In the genomic region with DNA sequence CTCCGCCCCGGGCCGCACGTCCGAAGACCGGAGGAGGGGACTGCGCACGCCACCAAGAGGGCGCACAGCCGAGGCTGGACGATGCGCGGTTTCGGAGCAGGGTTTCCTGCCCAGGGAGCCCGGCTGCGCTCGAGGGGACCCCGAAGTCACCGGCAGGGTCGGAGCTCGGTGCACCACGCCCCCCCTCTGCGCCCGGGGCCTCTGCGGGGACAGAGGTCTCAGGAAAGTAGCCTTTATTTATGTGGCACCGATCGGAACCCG, we compare ENCODE assay signal across 8 cellular contexts.
A peak's percentile ranks its signal among the peaks of the same experiment; 100 is the strongest.
DNase-seq lines count a peak whose midpoint lies in the region; ATAC-seq and TF ChIP-seq lines count a peak whose summit lies in the region.

No MANE protein-coding gene starts in this region.

- peak; percentile 7 for ATAC-seq in HG03103 (IDR thresholded peaks at IDR 0.05; ENCODE audit: low read depth, unreplicated experiment)

- H3K4me1 ChIP-seq in mucosa of stomach (ENCODE audit: control insufficient read depth, insufficient read depth, low read length) = no peaks in the 10 kb centered on the region
- peaks cover 0 to 25% (median 12%) of the 10 kb centered on the region in 4 donors for H3K4me1 ChIP-seq in tibial nerve

- in situ Hi-C loops in G401 (cut with HindIII; ENCODE audit: low sequenced_read_pairs) = no loop called here

- H3K9me3 ChIP-seq in mucosa of stomach (ENCODE audit: control insufficient read depth, low read length) (no peaks in the 10 kb centered on the region), tibial nerve (no peaks in the 10 kb centered on the region)

- peak overlapping the region; percentile 79 for H3K9ac ChIP-seq in mucosa of stomach (ENCODE audit: low read length)

- H3K27me3 ChIP-seq in mucosa of stomach (ENCODE audit: control insufficient read depth, insufficient read depth, low read length) = no peaks in the 10 kb centered on the region
- H3K27me3 ChIP-seq in tibial nerve = no peaks in the 10 kb centered on the region

- DNase-seq in NCI-H1417 (lab: John Stamatoyannopoulos, UW) = peak in 2 of 3 experiments; percentile 73 to 84
- no peak for DNase-seq in NCI-H1417 treated with DMSO at 0.1 percent for 48 hours (lab: John Stamatoyannopoulos, UW)
- peak in 3 of 5 experiments; percentile 13 to 62 (median 33) for DNase-seq in T-helper 2 cell
- DNase-seq in dermis blood vessel endothelial cell = peak; percentile 47
- DNase-seq in tibial nerve (ENCODE audit: low spot score in 2 of 2) = peak in 1 of 2 donors; percentile 9
- DNase-seq in G401 (ENCODE audit: low spot score) = no peak

- H3K36me3 ChIP-seq in mucosa of stomach (ENCODE audit: control insufficient read depth, insufficient read depth, low read length) (no peaks in the 10 kb centered on the region), tibial nerve (no peaks in the 10 kb centered on the region)

- TF ChIP-seq POLR2A in tibial nerve (IDR thresholded peaks at IDR 0.05) = peak in 1 of 2 donors; percentile 33

- WGBS in tibial nerve, 2 donors = 2% methylated on average over 25 of the region's 28 CpGs; no CpG with 5 or more reads in 1 of the 2 donors

- no peak for TF ChIP-seq CTCF in tibial nerve (IDR thresholded peaks at IDR 0.05)

- H3K4me3 ChIP-seq in mucosa of stomach (ENCODE audit: low read length) = peak overlapping the region; percentile 99
- peak overlapping the region; percentile 61 to 95 (median 91) for H3K4me3 ChIP-seq in tibial nerve

- H3K27ac ChIP-seq in tibial nerve = peak overlapping the region; percentile 80 to 96 (median 90)

- no peak for TF ChIP-seq EP300 in tibial nerve (IDR thresholded peaks at IDR 0.05)

Comparison
In these comparisons a context has a peak if more than half of its experiments do, and no peak if none do; other contexts are left out.
1. DNase-seq: peak in NCI-H1417 (2 of 3), T-helper 2 cell (3 of 5) and dermis blood vessel endothelial cell (single experiment); none in NCI-H1417 treated with DMSO at 0.1 percent for 48 hours (single experiment) and G401 (single experiment).